32 cellular contexts compared by ENCODE assay signal in the genomic region with DNA sequence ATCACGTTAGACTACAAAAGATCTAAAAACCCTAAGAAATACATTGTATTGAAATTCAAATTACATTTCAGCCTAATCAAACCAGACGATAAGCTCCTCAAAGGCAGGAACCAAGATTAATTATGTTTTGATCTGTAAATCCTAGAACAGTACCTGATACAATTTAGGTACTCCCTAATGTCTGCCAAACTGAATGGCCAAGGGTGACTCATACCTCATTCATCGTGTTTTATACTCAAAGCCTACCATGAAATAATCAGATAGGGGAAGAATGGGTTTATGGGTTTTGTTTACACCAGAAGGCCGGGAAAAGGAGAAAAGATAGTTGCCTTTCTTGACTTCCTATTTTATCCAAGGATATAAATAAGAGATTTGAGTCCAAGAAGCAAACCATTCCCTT. TPM values are rescaled to one million over a fixed set of nuclear protein-coding genes. Genes with fewer than 3 reads are reported as not detected.
DNase-seq lines count a peak whose midpoint lies in the region; ATAC-seq, FAIRE-seq and TF ChIP-seq lines count a peak whose summit lies in the region.
"Had no signal": no experiment of that assay in that cellular context is flagged by ENCODE, and none has a peak within 500 bp of the region (broad histone marks: within the 10 kb centered on the region; RNA-seq: fewer than 3 reads in every experiment).

No MANE protein-coding gene starts in this region.

- ATAC-seq in PC-3: peak; percentile 100
- peak; percentile 77 for ATAC-seq in mucosa of descending colon
- no peak for ATAC-seq in HG02973 (IDR thresholded peaks at IDR 0.05; ENCODE audit: unreplicated experiment)
- ATAC-seq: CD8-positive, alpha-beta T cell; natural killer cell treated with Interleukin-12 subunit alpha and Interleukin-12 subunit beta and Interleukin-15 and Interleukin-18, amount 100 ng/mL, for 72 hours; stimulated activated effector memory CD8-positive, alpha-beta T cell treated with anti-CD3 and anti-CD28 coated beads, Interleukin-12 subunit alpha, Interleukin-12 subunit beta, amount 100 ng/mL, for 72 hours; upper lobe of right lung had no signal

- no peaks in the 10 kb centered on the region for H3K79me2 ChIP-seq in PC-3 (ENCODE audit: low read length)

- H3K27ac ChIP-seq in PC-3 (ENCODE audit: low read length): no peak overlapping the region
- H3K27ac ChIP-seq: epithelial cell of prostate, HL-60, left ventricle myocardium inferior, upper lobe of right lung had no signal

- no peaks in the 10 kb centered on the region for H3F3A ChIP-seq in PC-3 (ENCODE audit: low read length, unreplicated experiment)

- CTCF ChIA-PET in PC-3 (lab: Charles Lee): no interaction called here

- H3K27me3 ChIP-seq in PC-3 (ENCODE audit: low read length) (no peaks in the 10 kb centered on the region), bronchial epithelial cell (ENCODE audit: control insufficient read depth, insufficient read depth, low read length) (no peaks in the 10 kb centered on the region)
- H3K27me3 ChIP-seq: upper lobe of right lung had no signal

- TF ChIP-seq CTCF in PC-3 (conservative IDR thresholded peaks at IDR 0.05; ENCODE audit: low read depth, low read length): no peak
- no peak for TF ChIP-seq CTCF in bronchial epithelial cell (IDR thresholded peaks at IDR 0.05; ENCODE audit: insufficient read depth, low read length, severe bottlenecking)
- TF ChIP-seq CTCF in mucosa of descending colon (IDR thresholded peaks at IDR 0.05): no peak

- H3K4me1 ChIP-seq in PC-3 (ENCODE audit: insufficient read depth, low read length) (peaks cover 15% of the 10 kb centered on the region), mucosa of descending colon (ENCODE audit: low read depth) (no peaks in the 10 kb centered on the region)
- H3K4me1 ChIP-seq: upper lobe of right lung had no signal

- H4K20me1 ChIP-seq in PC-3 (ENCODE audit: low read length): no peaks in the 10 kb centered on the region

- H3K9ac ChIP-seq in PC-3 (ENCODE audit: low read length): no peak overlapping the region

- DNase-seq in HCEC 1CT (peak; percentile 20), PC-3 (peak; percentile 88), bronchial epithelial cell (ENCODE audit: low read depth) (peak; percentile 58), mucosa of descending colon (no peak), SK-N-DZ (ENCODE audit: low spot score) (no peak), amygdala (lab: John Stamatoyannopoulos, UW) (no peak), SKM-1 treated with dmso at 0.1 percent for 144 hours (lab: John Stamatoyannopoulos, UW; ENCODE audit: unreplicated experiment) (no peak)
- DNase-seq: activated CD4-positive, alpha-beta T cell treated with anti-CD3 and anti-CD28 coated beads for 4 hours; activated naive CD4-positive, alpha-beta T cell treated with anti-CD3 and anti-CD28 coated beads for 36 hours; AML-193; amniotic stem cell; CD8-positive, alpha-beta T cell; central memory CD4-positive, alpha-beta T cell; foreskin fibroblast; left ventricle myocardium inferior; midbrain; MM.1S; NCI-H146; NCI-H2171 treated with DMSO at 0.1 percent for 48 hours; NCI-H526; retina; T-helper 2 cell; upper lobe of right lung had no signal

- FAIRE-seq in bronchial epithelial cell (lab: Jason Lieb, UNC): no peak
- FAIRE-seq: G401.6, GM18507, H1, RCC 7860 had no signal

- H3K9me3 ChIP-seq in PC-3 (ENCODE audit: low read length) (no peaks in the 10 kb centered on the region), mucosa of descending colon (no peaks in the 10 kb centered on the region)
- H3K9me3 ChIP-seq: left ventricle myocardium inferior, upper lobe of right lung had no signal

- 0 out of 2 replicates have a peak, but pooled peaks cover 4% of the 10 kb centered on the region for H3K36me3 ChIP-seq in PC-3 (ENCODE audit: low read depth, low read length)
- no peaks in the 10 kb centered on the region for H3K36me3 ChIP-seq in bronchial epithelial cell (ENCODE audit: control insufficient read depth, insufficient read depth, low read length)
- H3K36me3 ChIP-seq in mucosa of descending colon (ENCODE audit: low read depth): no peaks in the 10 kb centered on the region

- H3K4me3 ChIP-seq in PC-3 (ENCODE audit: low read length): no peak overlapping the region
- no peak overlapping the region for H3K4me3 ChIP-seq in bronchial epithelial cell (ENCODE audit: low read depth, low read length)
- no peak overlapping the region for H3K4me3 ChIP-seq in mucosa of descending colon
- H3K4me3 ChIP-seq: left ventricle myocardium inferior, upper lobe of right lung had no signal

- POLR2A ChIA-PET in PC-3 (lab: Charles Lee; ENCODE audit: unreplicated experiment): no interaction called here

- H3K4me2 ChIP-seq in PC-3 (ENCODE audit: low read length): peak overlapping the region; percentile 36

- intact Hi-C loops in PC-3 (cut with micrococcal nuclease) (loop anchor here (2.0 kb wide), 1 partner anchor 30 kb away; no protein-coding TSS in a partner anchor), mucosa of descending colon (cut with DNase I, micrococcal nuclease) (no loop called here)

- BruUV-seq in PC-3 (replicated peaks; lab: Mats Ljungman, UMichigan): no TSS peak

- no peak overlapping the region for H2AFZ ChIP-seq in PC-3 (ENCODE audit: low read length)

- no peaks in the 10 kb centered on the region for H3K9me2 ChIP-seq in PC-3 (replicated peaks; ENCODE audit: low read length)

RNA-seq across cellular contexts. Expression of a gene that starts 19.3 kb away (rescaled TPM):
- 10.9 and 24.1 TPM in 2 replicates for total RNA-seq in PC-3 (2014; rRNA removed)
- total RNA-seq in bronchial epithelial cell: 6.3 and 8.3 TPM in 2 replicates
- 10 to 100 TPM; 10.3 to 22.8 (median 14.7) TPM for total RNA-seq in mucosa of descending colon
- 170 and 172 TPM in 2 replicates for polyA plus RNA-seq in SK-N-DZ (2014; cell fraction: cytosol; rRNA removed)
- 97.1 and 130 TPM in 2 replicates for polyA plus RNA-seq in SK-N-DZ (2014; cell fraction: nucleus; rRNA removed)

Comparison
In these comparisons a context has a peak if more than half of its experiments do, and no peak if none do; other contexts are left out.
1. DNase-seq: peak in HCEC 1CT (single experiment), PC-3 (single experiment) and bronchial epithelial cell (single experiment); none in mucosa of descending colon (0 of 3), SK-N-DZ (single experiment), amygdala (0 of 56) and SKM-1 treated with dmso at 0.1 percent for 144 hours (single experiment).